Comparison of ENCODE assay signal across 9 cellular contexts in genomic region chr4:149896428-149896827, GRCh38.
DNase-seq lines count a peak whose midpoint lies in the region; ATAC-seq, FAIRE-seq and TF ChIP-seq lines count a peak whose summit lies in the region.
"Had no signal": no experiment of that assay in that cellular context is flagged by ENCODE, and none has a peak within 500 bp of the region (broad histone marks: within the 10 kb centered on the region; RNA-seq: fewer than 3 reads in every experiment).

No MANE protein-coding gene starts in this region.

- DNase-seq in D721Med (ENCODE audit: insufficient read length, low spot score) = no peak
- peak; percentile 32 for DNase-seq in HT1080 (ENCODE audit: low read depth)
- DNase-seq in astrocyte of the cerebellum (ENCODE audit: low read depth) = no peak
- peak; percentile 7 for DNase-seq in lung microvascular endothelial cell (ENCODE audit: low read depth in 2 of 2)
- no peak for DNase-seq in mucosa of gallbladder (ENCODE audit: low spot score)
- DNase-seq in NCI-H2196 (lab: John Stamatoyannopoulos, UW; ENCODE audit: unreplicated experiment) = no peak
- no peak for DNase-seq in naive thymus-derived CD4-positive, alpha-beta T cell
- no peak for DNase-seq in DMS153 (lab: John Stamatoyannopoulos, UW)
- DNase-seq: Peyer's patch had no signal

- in situ Hi-C loops in astrocyte of the cerebellum (cut with HindIII; ENCODE audit: low sequenced_read_pairs) = loop anchor here (25.0 kb wide), 1 partner anchor 534 kb away; no protein-coding TSS in a partner anchor

- no peaks in the 10 kb centered on the region for H3K36me3 ChIP-seq in naive thymus-derived CD4-positive, alpha-beta T cell (ENCODE audit: control insufficient read depth in 2 of 3, insufficient read depth in 3 of 3, low read length in 3 of 3)
- H3K36me3 ChIP-seq: Peyer's patch had no signal

- H3K4me3 ChIP-seq in astrocyte of the cerebellum (ENCODE audit: low read depth, low read length) = no peak overlapping the region
- no peak overlapping the region for H3K4me3 ChIP-seq in naive thymus-derived CD4-positive, alpha-beta T cell (ENCODE audit: low read length)
- H3K4me3 ChIP-seq: Peyer's patch had no signal

- H3K4me1 ChIP-seq in naive thymus-derived CD4-positive, alpha-beta T cell (ENCODE audit: control insufficient read depth in 2 of 2, insufficient read depth in 2 of 2, low read length in 2 of 2) = no peaks in the 10 kb centered on the region
- H3K4me1 ChIP-seq: Peyer's patch had no signal

- peak; percentile 59 for TF ChIP-seq CTCF in D721Med (IDR thresholded peaks at IDR 0.05; ENCODE audit: insufficient read depth, missing control alignments)
- peak; percentile 75 for TF ChIP-seq CTCF in astrocyte of the cerebellum (IDR thresholded peaks at IDR 0.05; ENCODE audit: low read depth, low read length, missing control alignments)

- no peaks in the 10 kb centered on the region for H3K27me3 ChIP-seq in naive thymus-derived CD4-positive, alpha-beta T cell (ENCODE audit: control insufficient read depth in 2 of 2, insufficient read depth in 2 of 2, low read length in 2 of 2)
- H3K27me3 ChIP-seq: Peyer's patch had no signal

- H3K27me3 Mint-ChIP-seq in naive thymus-derived CD4-positive, alpha-beta T cell = peaks cover 0 to 4% (median 0%) of the 10 kb centered on the region in 5 donors

- no peak overlapping the region for H3K27ac Mint-ChIP-seq in naive thymus-derived CD4-positive, alpha-beta T cell

- FAIRE-seq in D721Med (lab: Jason Lieb, UNC) = no peak

- intact Hi-C loops in naive thymus-derived CD4-positive, alpha-beta T cell (cut with micrococcal nuclease) = loop anchor here in 1 of 2 donors (5.0 kb wide), 1 partner anchor 524 kb away; no protein-coding TSS in a partner anchor

- no peak overlapping the region for H3K4me3 Mint-ChIP-seq in naive thymus-derived CD4-positive, alpha-beta T cell

- H3K4me1 Mint-ChIP-seq in naive thymus-derived CD4-positive, alpha-beta T cell = no peaks in the 10 kb centered on the region

- no peaks in the 10 kb centered on the region for H3K9me3 ChIP-seq in naive thymus-derived CD4-positive, alpha-beta T cell (ENCODE audit: control insufficient read depth in 2 of 3, low read length in 3 of 3)
- H3K9me3 ChIP-seq: Peyer's patch had no signal

- peaks cover 0 to 4% (median 0%) of the 10 kb centered on the region in 11 donors for H3K9me3 Mint-ChIP-seq in naive thymus-derived CD4-positive, alpha-beta T cell

- H3K27ac ChIP-seq in naive thymus-derived CD4-positive, alpha-beta T cell (ENCODE audit: low read depth, low read length) = no peak overlapping the region
- H3K27ac ChIP-seq: Peyer's patch had no signal

- no peak for ATAC-seq in naive thymus-derived CD4-positive, alpha-beta T cell

- H3K36me3 Mint-ChIP-seq in naive thymus-derived CD4-positive, alpha-beta T cell = peaks cover 0 to 3% (median 0%) of the 10 kb centered on the region in 5 donors

- CTCF ChIA-PET in naive thymus-derived CD4-positive, alpha-beta T cell (lab: Charles Lee) = no interaction called here

- POLR2A ChIA-PET in naive thymus-derived CD4-positive, alpha-beta T cell (lab: Charles Lee) = no interaction called here

Comparison
In these comparisons a context has a peak if more than half of its experiments do, and no peak if none do; other contexts are left out.
1. DNase-seq: peak in HT1080 (single experiment) and lung microvascular endothelial cell (2 of 2); none in D721Med (single experiment), astrocyte of the cerebellum (single experiment), mucosa of gallbladder (single experiment), NCI-H2196 (single experiment), naive thymus-derived CD4-positive, alpha-beta T cell (0 of 9) and DMS153 (single experiment).